In genomic region chr18:75840131-75840530, GRCh38 we compare ENCODE assay signal across 11 cellular contexts.
"Had no signal": no experiment of that assay in that cellular context is flagged by ENCODE, and none has a peak within 500 bp of the region (broad histone marks: within the 10 kb centered on the region; RNA-seq: fewer than 3 reads in every experiment).

No MANE protein-coding gene starts in this region.

- ATAC-seq: GM23338, HCT116 had no signal

- H3K4me1 ChIP-seq: HAP-1 had no signal

- H3K4me3 Mint-ChIP-seq: GM23338, H9, HFFc6 had no signal

- DNase-seq: GM23248, GOT3, H7, H9, HCEC 1CT, HFFc6 had no signal

- H3K9ac ChIP-seq: GM23248 had no signal

- H3K27ac Mint-ChIP-seq: GM23338, H9, HFFc6 had no signal

- H3K4me3 ChIP-seq: GM23248, GM23338, HAP-1 had no signal

- H3K36me3 ChIP-seq: HAP-1 had no signal

- H3K9me3 Mint-ChIP-seq: GM23338, H9 had no signal

- FAIRE-seq: H1, H54 had no signal

- H3K27ac ChIP-seq: GM23248 had no signal

- H3K9me3 ChIP-seq: HAP-1 had no signal
